Comparison of ENCODE assay signal across 20 cellular contexts in genomic region chr13:73972503-73972902, GRCh38.
DNase-seq lines count a peak whose midpoint lies in the region; ATAC-seq and TF ChIP-seq lines count a peak whose summit lies in the region.
"Had no signal": no experiment of that assay in that cellular context is flagged by ENCODE, and none has a peak within 500 bp of the region (broad histone marks: within the 10 kb centered on the region; RNA-seq: fewer than 3 reads in every experiment).

No MANE protein-coding gene starts in this region.

- no peak for DNase-seq in CD8-positive, alpha-beta T cell
- DNase-seq in GM23338 (ENCODE audit: low spot score): no peak
- no peak for DNase-seq in WTC11 (ENCODE audit: low spot score)
- DNase-seq in right lobe of liver: peak in 1 of 3 donors; percentile 24
- no peak for DNase-seq in NCI-H69 (lab: John Stamatoyannopoulos, UW)
- no peak for DNase-seq in posterior vena cava (ENCODE audit: low spot score)
- no peak for DNase-seq in cerebellar nuclear complex (lab: John Stamatoyannopoulos, UW)
- DNase-seq in DMS53 treated with DMSO at 0.1 percent for 48 hours (lab: John Stamatoyannopoulos, UW; ENCODE audit: unreplicated experiment): no peak
- DNase-seq: C1 segment of cervical spinal cord, DMS 273 treated with DMSO at 0.1 percent for 48 hours, HCEC 1CT, KG1, NCI-H1092 treated with DMSO at 0.1 percent for 48 hours, NCI-H1694 treated with DMSO at 0.1 percent for 48 hours, NCI-H526 treated with DMSO at 0.1 percent for 48 hours, SW 1271 had no signal

- H3K27ac Mint-ChIP-seq in CD8-positive, alpha-beta T cell: peak overlapping the region; percentile 0
- no peak overlapping the region for H3K27ac Mint-ChIP-seq in GM23338
- peak overlapping the region; percentile 34; the same call in 1 of the 2 replicates for H3K27ac Mint-ChIP-seq in WTC11

- no peak for TF ChIP-seq POLR2A in right lobe of liver (IDR thresholded peaks at IDR 0.05)

- POLR2A ChIA-PET in CD8-positive, alpha-beta T cell (lab: Charles Lee): interaction anchor here (0.6 kb wide), 1 partner anchor 314 kb away, joined by 3 read pairs; no protein-coding TSS in a partner anchor
- POLR2A ChIA-PET in WTC11 (lab: Charles Lee): no interaction called here

- H3K9me3 Mint-ChIP-seq in CD8-positive, alpha-beta T cell: peaks cover 6% of the 10 kb centered on the region
- H3K9me3 Mint-ChIP-seq in GM23338 (no peaks in the 10 kb centered on the region), WTC11 (no peaks in the 10 kb centered on the region)

- H3K4me3 Mint-ChIP-seq in CD8-positive, alpha-beta T cell: no peak overlapping the region
- H3K4me3 Mint-ChIP-seq in GM23338: no peak overlapping the region
- no peak overlapping the region for H3K4me3 Mint-ChIP-seq in WTC11

- no peaks in the 10 kb centered on the region for H3K9me3 ChIP-seq in CD8-positive, alpha-beta T cell (ENCODE audit: low read length)
- no peaks in the 10 kb centered on the region for H3K9me3 ChIP-seq in right lobe of liver
- H3K9me3 ChIP-seq: A549, SJSA1 had no signal

- no peaks in the 10 kb centered on the region for H3K27me3 ChIP-seq in CD8-positive, alpha-beta T cell (ENCODE audit: insufficient read depth, low read length)
- no peaks in the 10 kb centered on the region for H3K27me3 ChIP-seq in GM23338 (ENCODE audit: insufficient read depth)
- H3K27me3 ChIP-seq in right lobe of liver: no peaks in the 10 kb centered on the region
- H3K27me3 ChIP-seq: SJSA1 had no signal

- peaks cover 35% of the 10 kb centered on the region for H3K36me3 Mint-ChIP-seq in CD8-positive, alpha-beta T cell
- no peaks in the 10 kb centered on the region for H3K36me3 Mint-ChIP-seq in GM23338 (ENCODE audit: low read depth)
- no peaks in the 10 kb centered on the region for H3K36me3 Mint-ChIP-seq in WTC11

- H3K9me2 ChIP-seq in GM23338 (ENCODE audit: insufficient read depth): no peaks in the 10 kb centered on the region

- no peaks in the 10 kb centered on the region for H3F3A ChIP-seq in GM23338 (replicated peaks; ENCODE audit: low read depth)

- H3K4me1 ChIP-seq in CD8-positive, alpha-beta T cell (ENCODE audit: insufficient read depth, low read length): peaks cover 21% of the 10 kb centered on the region
- H3K4me1 ChIP-seq in GM23338 (ENCODE audit: insufficient read depth) (peaks cover 36% of the 10 kb centered on the region), right lobe of liver (peaks cover 0 to 13% (median 4%) of the 10 kb centered on the region in 4 donors)
- H3K4me1 ChIP-seq: A549, SJSA1 had no signal

- H3K4me2 ChIP-seq in GM23338: peak overlapping the region; percentile 44
- H3K4me2 ChIP-seq: A549 had no signal

- no peaks in the 10 kb centered on the region for H3K36me3 ChIP-seq in CD8-positive, alpha-beta T cell (ENCODE audit: insufficient read depth, low read length)
- H3K36me3 ChIP-seq in GM23338 (ENCODE audit: insufficient read depth) (no peaks in the 10 kb centered on the region), right lobe of liver (no peaks in the 10 kb centered on the region)
- H3K36me3 ChIP-seq: SJSA1 had no signal

- ATAC-seq in CD8-positive, alpha-beta T cell: no peak
- ATAC-seq in GM23338 (no peak), WTC11 (no peak), right lobe of liver (peak; percentile 55 to 92 (median 82))
- ATAC-seq: A549 had no signal

- H3K27ac ChIP-seq in CD8-positive, alpha-beta T cell (ENCODE audit: low read depth, low read length): no peak overlapping the region
- H3K27ac ChIP-seq in GM23338 (ENCODE audit: low read depth) (no peak overlapping the region), right lobe of liver (no peak overlapping the region)
- H3K27ac ChIP-seq: A549, HL-60, RWPE1, SJSA1 had no signal

- no peaks in the 10 kb centered on the region for H3K27me3 Mint-ChIP-seq in CD8-positive, alpha-beta T cell (ENCODE audit: low read depth)
- peaks cover 2% of the 10 kb centered on the region for H3K27me3 Mint-ChIP-seq in GM23338 (ENCODE audit: insufficient read depth, low read depth, poor library complexity)
- no peaks in the 10 kb centered on the region for H3K27me3 Mint-ChIP-seq in WTC11 (ENCODE audit: low read depth)

- TF ChIP-seq CTCF in CD8-positive, alpha-beta T cell (IDR thresholded peaks at IDR 0.05): no peak
- TF ChIP-seq CTCF in GM23338 (conservative IDR thresholded peaks at IDR 0.05; ENCODE audit: low read depth in 2 of 2) (no peak), WTC11 (IDR thresholded peaks at IDR 0.05) (no peak), right lobe of liver (IDR thresholded peaks at IDR 0.05) (no peak)

- H3K4me3 ChIP-seq in CD8-positive, alpha-beta T cell (ENCODE audit: low read depth, low read length): no peak overlapping the region
- H3K4me3 ChIP-seq in GM23338 (no peak overlapping the region), right lobe of liver (no peak overlapping the region)
- H3K4me3 ChIP-seq: A549, SJSA1 had no signal

- H2AFZ ChIP-seq in GM23338: no peak overlapping the region

- CTCF ChIA-PET in CD8-positive, alpha-beta T cell (lab: Charles Lee): no interaction called here
- CTCF ChIA-PET in WTC11 (lab: Charles Lee): interaction anchor here (1.0 to 1.1 kb wide), 2 partner anchors 12 to 314 kb away, joined by 3 to 4 read pairs; no protein-coding TSS in a partner anchor

- peaks cover 8% of the 10 kb centered on the region; the same call in 1 of the 2 replicates for H3K79me2 ChIP-seq in GM23338 (replicated peaks; ENCODE audit: insufficient read depth)

- 11% methylated on average over 6 of the region's 6 CpGs for WGBS in right lobe of liver (ENCODE audit: insufficient coverage, low coverage, low lambda C conversion rate, missing lambda C conversion rate)

- intact Hi-C loops in CD8-positive, alpha-beta T cell (cut with DNase I, micrococcal nuclease): no loop called here
- intact Hi-C loops in right lobe of liver (cut with DNase I) (no loop called here), posterior vena cava (cut with DNase I) (no loop called here)

- H3K4me1 Mint-ChIP-seq in CD8-positive, alpha-beta T cell (ENCODE audit: low read depth): peaks cover 72% of the 10 kb centered on the region
- peaks cover 36% of the 10 kb centered on the region for H3K4me1 Mint-ChIP-seq in GM23338
- peaks cover 44% of the 10 kb centered on the region for H3K4me1 Mint-ChIP-seq in WTC11

- H4K20me1 ChIP-seq in GM23338 (replicated peaks; ENCODE audit: insufficient read depth): no peaks in the 10 kb centered on the region

TF ChIP-seq in GM23338, 12 proteins besides CTCF, POLR2A, EP300 and RAD21 (continues in another document):
- TF ChIP-seq POLR2AphosphoS5 (IDR thresholded peaks at IDR 0.05; ENCODE audit: low read depth): no peak
- TF ChIP-seq ETS1 (IDR thresholded peaks at IDR 0.05): no peak
- no peak for TF ChIP-seq EZH2phosphoT487 (IDR thresholded peaks at IDR 0.05; ENCODE audit: unreplicated experiment)
- TF ChIP-seq NANOG (IDR thresholded peaks at IDR 0.05; ENCODE audit: borderline replicate concordance): no peak

TF ChIP-seq in WTC11, 78 proteins besides CTCF, POLR2A, EP300 and RAD21 (continues in another document):
- TF ChIP-seq SOX15 (CRISPR knock-in tag; IDR thresholded peaks at IDR 0.05) (no peak), ATF3 (CRISPR knock-in tag; conservative IDR thresholded peaks at IDR 0.05) (no peak), ZNF416 (CRISPR knock-in tag; IDR thresholded peaks at IDR 0.05) (no peak), AFF4 (CRISPR knock-in tag; IDR thresholded peaks at IDR 0.05; ENCODE audit: borderline replicate concordance) (no peak), STAT6 (CRISPR knock-in tag; conservative IDR thresholded peaks at IDR 0.05; ENCODE audit: low read depth) (no peak)

Comparison
In these comparisons a context has a peak if more than half of its experiments do, and no peak if none do; other contexts are left out.
1. ATAC-seq: peak in right lobe of liver (4 of 4); none in CD8-positive, alpha-beta T cell (single experiment), GM23338 (single experiment) and WTC11 (single experiment).